19 cellular contexts compared by ENCODE assay signal in genomic region chr7:72435913-72436480, GRCh38. TPM values are rescaled to one million over a fixed set of nuclear protein-coding genes. Genes with fewer than 3 reads are reported as not detected.
DNase-seq lines count a peak whose midpoint lies in the region; ATAC-seq and TF ChIP-seq lines count a peak whose summit lies in the region.
"Had no signal": no experiment of that assay in that cellular context is flagged by ENCODE, and none has a peak within 500 bp of the region (broad histone marks: within the 10 kb centered on the region; RNA-seq: fewer than 3 reads in every experiment).

No MANE protein-coding gene starts in this region.

- ATAC-seq in GM21576 (IDR thresholded peaks at IDR 0.05; ENCODE audit: unreplicated experiment), result no peak
- ATAC-seq: CD8-positive, alpha-beta T cell had no signal

- peaks cover 2% of the 10 kb centered on the region for H3K4me1 Mint-ChIP-seq in endodermal cell

- DNase-seq in G401 (ENCODE audit: low spot score) (peak; percentile 83), NCI-H524 (lab: John Stamatoyannopoulos, UW) (peak; percentile 77 to 86), endodermal cell (no peak), retina (peak; percentile 66), globus pallidus (ENCODE audit: low spot score) (no peak), NCI-H1417 (lab: John Stamatoyannopoulos, UW) (no peak)
- DNase-seq: CD8-positive, alpha-beta T cell; H7; NCI-H1105 treated with DMSO at 0.1 percent for 48 hours; NCI-H187 treated with DMSO at 0.1 percent for 48 hours; NCI-H510A; NK-92 treated with Interleukin-12 subunit alpha and Interleukin-12 subunit beta, amount 100 ng/mL, for 24 hours; OCI-M1 had no signal

- H3K4me3 Mint-ChIP-seq in endodermal cell, result no peak overlapping the region
- H3K4me3 Mint-ChIP-seq: CD8-positive, alpha-beta T cell had no signal

- H3K9ac ChIP-seq in endodermal cell (ENCODE audit: extremely low read depth, low read length, poor library complexity, severe bottlenecking), result no peak overlapping the region
- H3K9ac ChIP-seq: KMS-11 had no signal

- H3K27me3 Mint-ChIP-seq in endodermal cell (ENCODE audit: insufficient read depth), result peaks cover 4% of the 10 kb centered on the region

- H3K27me3 ChIP-seq in endodermal cell (ENCODE audit: control insufficient read depth, insufficient read depth, low read length, poor library complexity, severe bottlenecking), result no peaks in the 10 kb centered on the region

- no peaks in the 10 kb centered on the region for H3K9me3 Mint-ChIP-seq in endodermal cell
- H3K9me3 Mint-ChIP-seq: CD8-positive, alpha-beta T cell had no signal

- H3K9me3 ChIP-seq in endodermal cell (ENCODE audit: control insufficient read depth, low read length), result no peaks in the 10 kb centered on the region

- 88 to 94% methylated on average over 3 to 5 of the region's 5 CpGs for WGBS in endodermal cell (ENCODE audit: insufficient coverage in 1 of 2, insufficient read length in 1 of 2), 2 experiments

- no peaks in the 10 kb centered on the region for H3K36me3 ChIP-seq in endodermal cell (ENCODE audit: control insufficient read depth, insufficient read depth, low read length)

- H3K36me3 Mint-ChIP-seq in endodermal cell (ENCODE audit: low read depth), result no peaks in the 10 kb centered on the region
- H3K36me3 Mint-ChIP-seq: CD8-positive, alpha-beta T cell had no signal

- in situ Hi-C loops in G401 (cut with HindIII; ENCODE audit: low sequenced_read_pairs), result no loop called here

- peak overlapping the region; percentile 78 for H3K27ac ChIP-seq in endodermal cell (ENCODE audit: low read depth, low read length)
- H3K27ac ChIP-seq: KMS-11, RWPE1 had no signal

- no peaks in the 10 kb centered on the region for H3K4me1 ChIP-seq in endodermal cell (ENCODE audit: control insufficient read depth, insufficient read depth, low read length)

- H3K27ac Mint-ChIP-seq in endodermal cell, result no peak overlapping the region
- H3K27ac Mint-ChIP-seq: CD8-positive, alpha-beta T cell had no signal

- no peak overlapping the region for H3K4me3 ChIP-seq in endodermal cell (ENCODE audit: low read length)

- no peak for TF ChIP-seq CTCF in endodermal cell (conservative IDR thresholded peaks at IDR 0.05)

RNA-seq across cellular contexts. Expression of gene CALN1, which starts 23.9 kb away (rescaled TPM):
- not detected in 2 replicates for total RNA-seq in G401 (2014; rRNA removed; shearing (Covaris generic))
- 1 to 10 TPM; 4.3 to 6.9 TPM for total RNA-seq in endodermal cell
- 1.7 TPM for polyA plus RNA-seq in endodermal cell (2013, experiment 1 of 2)
- 2.5 TPM for polyA plus RNA-seq in endodermal cell (2013, experiment 2 of 2)
- total RNA-seq: CD8-positive, alpha-beta T cell; MCF 10A had no signal
- polyA plus RNA-seq: AG04450, BJ had no signal

Comparison
In these comparisons a context has a peak if more than half of its experiments do, and no peak if none do; other contexts are left out.
1. DNase-seq: peak in G401 (single experiment), NCI-H524 (2 of 2) and retina (single experiment); none in endodermal cell (single experiment), globus pallidus (single experiment) and NCI-H1417 (0 of 3).